34 cellular contexts compared by ENCODE assay signal in genomic region chr12:71950404-71950803, GRCh38. TPM values are rescaled to one million over a fixed set of nuclear protein-coding genes. Genes with fewer than 3 reads are reported as not detected.
"Had no signal": no experiment of that assay in that cellular context is flagged by ENCODE, and none has a peak within 500 bp of the region (broad histone marks: within the 10 kb centered on the region; RNA-seq: fewer than 3 reads in every experiment).

No MANE protein-coding gene starts in this region.

- H3K36me3 ChIP-seq: breast epithelium, MG63, SJCRH30 had no signal

- H3K36me3 Mint-ChIP-seq: activated naive CD4-positive, alpha-beta T cell treated with anti-CD3 and anti-CD28 coated beads, Interleukin-2, amount 50 U/mL, for 24 hours; activated naive CD8-positive, alpha-beta T cell treated with anti-CD3 and anti-CD28 coated beads, Interleukin-2, amount 10 ng/mL, durations not matched to agents 7 days and 5 days had no signal

- H3K27ac Mint-ChIP-seq: activated B cell treated with CpG ODN at 0.5 μM for 24 hours; activated CD4-positive, alpha-beta T cell treated with anti-CD3 and anti-CD28 coated beads, Interleukin-2, amount 10 ng/mL, durations not matched to agents 24 days and 14 days; activated CD8-positive, alpha-beta T cell treated with anti-CD3 and anti-CD28 coated beads for 36 hours; activated naive CD4-positive, alpha-beta T cell treated with anti-CD3 and anti-CD28 coated beads, Interleukin-2, amount 50 U/mL, for 24 hours; activated naive CD8-positive, alpha-beta T cell treated with anti-CD3 and anti-CD28 coated beads, Interleukin-2, amount 10 ng/mL, durations not matched to agents 7 days and 5 days; T-helper 1 cell treated with Interleukin-12 subunit alpha and Interleukin-12 subunit beta and Interleukin-4 antibody, amounts not matched to agents 30 μg/mL and 1 μg/mL, for 36 hours; T-helper 2 cell treated with Interferon-gamma antibody and Interleukin-4, amounts not matched to agents 5 μg/mL and 100 μg/mL, for 36 hours had no signal

- H3K27ac ChIP-seq: body of pancreas, breast epithelium, PC-9, RWPE1, SJCRH30, SK-N-MC had no signal

- H3K9me3 ChIP-seq: body of pancreas, breast epithelium, MG63, SJCRH30 had no signal

- H3K27me3 ChIP-seq: body of pancreas, MG63, SJCRH30 had no signal

- DNase-seq: activated B cell treated with CpG ODN at 0.5 μM for 24 hours; activated CD4-positive, alpha-beta T cell treated with anti-CD3 and anti-CD28 coated beads, Interleukin-2, amount 10 ng/mL, durations not matched to agents 24 days and 14 days; activated CD4-positive, alpha-beta T cell treated with anti-CD3 and anti-CD28 coated beads, Interleukin-2, amount 50 U/mL, for 4 hours; activated CD4-positive, CD25-positive, alpha-beta regulatory T cell treated with anti-CD3 and anti-CD28 coated beads, Interleukin-2, amount 50 U/mL, for 72 hours; activated CD8-positive, alpha-beta T cell treated with anti-CD3 and anti-CD28 coated beads for 36 hours; activated gamma-delta T cell; activated naive CD4-positive, alpha-beta T cell treated with Interleukin-2 at 50 U/mL for 16 hours; activated naive CD8-positive, alpha-beta T cell treated with anti-CD3 and anti-CD28 coated beads, Interleukin-2, amount 10 ng/mL, durations not matched to agents 7 days and 5 days; activated T-cell treated with anti-CD3 and anti-CD28 coated beads, Interleukin-2, amount 50 U/mL, for 4 hours; body of pancreas; Karpas-422; KBM-7; MG63; MV-4-11; NCI-H1092; NCI-H1436 treated with DMSO at 0.1 percent for 48 hours; NCI-H1694 treated with DMSO at 0.1 percent for 48 hours; NCI-H2029; NCI-H345; NCI-H524 treated with DMSO at 0.1 percent for 48 hours; NCI-H774; PC-9; Right ventricle myocardium superior; SJCRH30 had no signal

- H3K4me3 ChIP-seq: body of pancreas, breast epithelium, MG63, PC-9, SJCRH30, SK-N-MC had no signal

- H3K4me1 ChIP-seq: body of pancreas, breast epithelium, SJCRH30 had no signal

- H3K4me3 Mint-ChIP-seq: activated B cell treated with CpG ODN at 0.5 μM for 24 hours; activated CD4-positive, alpha-beta T cell treated with anti-CD3 and anti-CD28 coated beads, Interleukin-2, amount 10 ng/mL, durations not matched to agents 24 days and 14 days; activated CD8-positive, alpha-beta T cell treated with anti-CD3 and anti-CD28 coated beads for 36 hours; activated naive CD4-positive, alpha-beta T cell treated with anti-CD3 and anti-CD28 coated beads, Interleukin-2, amount 50 U/mL, for 24 hours; activated naive CD8-positive, alpha-beta T cell treated with anti-CD3 and anti-CD28 coated beads, Interleukin-2, amount 10 ng/mL, durations not matched to agents 7 days and 5 days; activated T-cell treated with anti-CD3 and anti-CD28 coated beads, Interleukin-2, amount 50 U/mL, for 4 hours; T-helper 1 cell treated with Interleukin-12 subunit alpha and Interleukin-12 subunit beta and Interleukin-4 antibody, amounts not matched to agents 30 μg/mL and 1 μg/mL, for 36 hours; T-helper 2 cell treated with Interferon-gamma antibody and Interleukin-4, amounts not matched to agents 5 μg/mL and 100 μg/mL, for 36 hours had no signal

- ATAC-seq: activated CD8-positive, alpha-beta T cell treated with anti-CD3 and anti-CD28 coated beads for 36 hours; activated T-cell treated with anti-CD3 and anti-CD28 coated beads, Interleukin-2, amount 50 U/mL, for 4 hours; body of pancreas had no signal

- H3K4me1 Mint-ChIP-seq: activated B cell treated with CpG ODN at 0.5 μM for 24 hours; activated CD4-positive, alpha-beta T cell treated with anti-CD3 and anti-CD28 coated beads, Interleukin-2, amount 10 ng/mL, durations not matched to agents 24 days and 14 days; activated naive CD4-positive, alpha-beta T cell treated with anti-CD3 and anti-CD28 coated beads, Interleukin-2, amount 50 U/mL, for 24 hours; activated naive CD8-positive, alpha-beta T cell treated with anti-CD3 and anti-CD28 coated beads, Interleukin-2, amount 10 ng/mL, durations not matched to agents 7 days and 5 days had no signal

- H3K9me3 Mint-ChIP-seq: activated B cell treated with CpG ODN at 0.5 μM for 24 hours; activated CD4-positive, alpha-beta T cell treated with anti-CD3 and anti-CD28 coated beads, Interleukin-2, amount 10 ng/mL, durations not matched to agents 24 days and 14 days; activated CD8-positive, alpha-beta T cell treated with anti-CD3 and anti-CD28 coated beads for 36 hours; activated naive CD4-positive, alpha-beta T cell treated with anti-CD3 and anti-CD28 coated beads, Interleukin-2, amount 50 U/mL, for 24 hours; activated naive CD8-positive, alpha-beta T cell treated with anti-CD3 and anti-CD28 coated beads, Interleukin-2, amount 10 ng/mL, durations not matched to agents 7 days and 5 days; activated T-cell treated with anti-CD3 and anti-CD28 coated beads, Interleukin-2, amount 50 U/mL, for 4 hours; T-helper 1 cell treated with Interleukin-12 subunit alpha and Interleukin-12 subunit beta and Interleukin-4 antibody, amounts not matched to agents 30 μg/mL and 1 μg/mL, for 36 hours; T-helper 2 cell treated with Interferon-gamma antibody and Interleukin-4, amounts not matched to agents 5 μg/mL and 100 μg/mL, for 36 hours had no signal

RNA-seq across cellular contexts. Expression of gene TPH2, which starts 11.8 kb away (rescaled TPM):
- total RNA-seq: activated B cell treated with CpG ODN at 0.5 μM for 24 hours; activated CD4-positive, alpha-beta T cell treated with anti-CD3 and anti-CD28 coated beads, Interleukin-2, amount 10 ng/mL, durations not matched to agents 24 days and 14 days; activated CD8-positive, alpha-beta memory T cell treated with anti-CD3 and anti-CD28 coated beads for 36 hours; activated CD8-positive, alpha-beta T cell treated with anti-CD3 and anti-CD28 coated beads for 36 hours; activated naive CD8-positive, alpha-beta T cell treated with anti-CD3 and anti-CD28 coated beads, Interleukin-2, amount 10 ng/mL, durations not matched to agents 7 days and 5 days; activated T-cell treated with anti-CD3 and anti-CD28 coated beads, Interleukin-2, amount 50 U/mL, for 4 hours; breast epithelium; cardiac septum; NCI-H460; OCI-LY7; PC-9; Right ventricle myocardium superior; SJCRH30 had no signal
